Comparison of ENCODE assay signal across 12 cellular contexts in genomic region chr17:20191066-20191465, GRCh38.
DNase-seq lines count a peak whose midpoint lies in the region; ATAC-seq and TF ChIP-seq lines count a peak whose summit lies in the region.
"Had no signal": no experiment of that assay in that cellular context is flagged by ENCODE, and none has a peak within 500 bp of the region (broad histone marks: within the 10 kb centered on the region; RNA-seq: fewer than 3 reads in every experiment).

No MANE protein-coding gene starts in this region.

- peaks cover 27 to 59% of the 10 kb centered on the region in 2 donors for H3K4me1 ChIP-seq in thoracic aorta (ENCODE audit: control insufficient read depth in 1 of 2, low read depth in 2 of 2)
- H3K4me1 ChIP-seq: vagina had no signal

- DNase-seq in HFF-Myc (ENCODE audit: extremely low read depth, low read depth) (peak; percentile 89), amniotic stem cell (lab: John Stamatoyannopoulos, UW) (peak; percentile 26), fibroblast of pulmonary artery (ENCODE audit: low read depth) (peak; percentile 61), thoracic aorta (ENCODE audit: low spot score) (no peak), GDM1 (lab: John Stamatoyannopoulos, UW) (no peak)
- DNase-seq: right cardiac atrium, SHP77 had no signal

- ATAC-seq in thoracic aorta (ENCODE audit: insufficient number of reproducible peaks, low FRiP score, low read depth) (no peak), HG03460 (IDR thresholded peaks at IDR 0.05; ENCODE audit: unreplicated experiment) (no peak), HG02798 (IDR thresholded peaks at IDR 0.05; ENCODE audit: poor library complexity, unreplicated experiment) (no peak)
- ATAC-seq: activated T-helper 17 cell treated with anti-CD3 and anti-CD28 coated beads, Interleukin-2, amount 50 U/mL, for 72 hours; right cardiac atrium had no signal

- no peaks in the 10 kb centered on the region for H3K9me3 ChIP-seq in thoracic aorta
- H3K9me3 ChIP-seq: vagina had no signal

- no peaks in the 10 kb centered on the region for H3K36me3 ChIP-seq in thoracic aorta
- H3K36me3 ChIP-seq: vagina had no signal

- TF ChIP-seq CTCF in HFF-Myc (IDR thresholded peaks at IDR 0.05; ENCODE audit: low read depth, low read length, missing control alignments) (no peak), fibroblast of pulmonary artery (IDR thresholded peaks at IDR 0.05; ENCODE audit: low read length, missing control alignments) (no peak), thoracic aorta (IDR thresholded peaks at IDR 0.05) (no peak)

- peak overlapping the region; percentile 23 to 74 for H3K27ac ChIP-seq in thoracic aorta
- H3K27ac ChIP-seq: vagina had no signal

- no peak overlapping the region for H3K4me3 ChIP-seq in HFF-Myc (replicated peaks; ENCODE audit: low read depth, low read length)
- H3K4me3 ChIP-seq in fibroblast of pulmonary artery (replicated peaks; ENCODE audit: low read depth, low read length): no peak overlapping the region
- H3K4me3 ChIP-seq in thoracic aorta: no peak overlapping the region
- H3K4me3 ChIP-seq: K562, vagina had no signal

- no peaks in the 10 kb centered on the region for H3K27me3 ChIP-seq in thoracic aorta (replicated peaks; ENCODE audit: insufficient read depth)
- H3K27me3 ChIP-seq: vagina had no signal

Comparison
In these comparisons a context has a peak if more than half of its experiments do, and no peak if none do; other contexts are left out.
1. DNase-seq: peak in HFF-Myc (single experiment), amniotic stem cell (single experiment) and fibroblast of pulmonary artery (single experiment); none in thoracic aorta (single experiment) and GDM1 (single experiment).